In the genomic region with DNA sequence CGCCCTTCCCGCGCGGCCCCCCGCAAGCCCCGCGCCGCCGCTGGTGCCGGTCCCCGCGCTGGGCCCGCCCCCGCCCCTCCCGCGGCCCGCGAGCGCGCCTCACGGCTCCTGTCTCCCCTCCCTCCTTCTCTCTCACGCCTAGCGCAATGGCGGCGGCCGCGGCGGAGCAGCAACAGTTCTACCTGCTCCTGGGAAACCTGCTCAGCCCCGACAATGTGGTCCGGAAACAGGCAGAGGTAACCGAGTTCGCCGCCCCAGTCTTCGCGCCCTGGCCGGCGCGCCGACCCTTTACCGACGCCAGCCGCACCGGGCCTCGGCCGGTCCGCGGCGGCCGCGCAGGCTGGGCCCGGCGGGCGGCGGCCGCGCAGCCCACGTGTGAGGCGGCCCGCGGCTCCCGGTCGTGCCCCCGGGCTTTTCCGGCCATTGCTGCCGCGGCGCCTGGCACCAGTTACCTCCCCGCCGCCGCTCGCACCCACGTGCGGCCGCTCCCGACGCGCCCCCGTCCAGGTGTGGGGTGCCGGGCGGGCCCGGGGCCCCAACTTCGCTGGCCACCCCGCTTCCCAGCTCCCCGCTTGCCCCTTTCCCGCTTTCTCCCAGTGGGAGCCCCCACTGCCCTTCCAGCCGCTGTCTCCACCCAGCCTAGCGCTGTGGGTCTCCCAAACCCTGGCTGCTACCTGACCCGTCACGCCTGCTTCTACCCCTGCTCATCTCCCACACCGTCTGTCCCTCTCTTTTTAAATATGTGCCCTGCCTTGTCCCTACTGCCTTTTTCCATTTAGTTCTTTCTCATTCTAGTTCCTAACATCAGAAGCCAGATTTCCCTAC, we compare ENCODE assay signal across 8 cellular contexts. TPM values are rescaled to one million over a fixed set of nuclear protein-coding genes. Genes with fewer than 3 reads are reported as not detected.
DNase-seq lines count a peak whose midpoint lies in the region; ATAC-seq, FAIRE-seq and TF ChIP-seq lines count a peak whose summit lies in the region.

No MANE protein-coding gene starts in this region.

- peak overlapping the region; percentile 86 for H3K9ac ChIP-seq in keratinocyte (ENCODE audit: control insufficient read depth, extremely low read depth, insufficient read depth, low read length)

- H3K9me3 ChIP-seq in keratinocyte (ENCODE audit: control insufficient read depth, low read depth, low read length) = no peaks in the 10 kb centered on the region

- no peaks in the 10 kb centered on the region for H3K9me1 ChIP-seq in keratinocyte (ENCODE audit: control insufficient read depth, extremely low read depth, insufficient read depth, low read length)

- peaks cover 23% of the 10 kb centered on the region for H3K4me1 ChIP-seq in keratinocyte (ENCODE audit: control insufficient read depth, extremely low read depth, insufficient read depth, low read length)

- dilution Hi-C loops in keratinocyte (cut with MboI; ENCODE audit: extremely low pct_ligation_motif_present, low sequenced_read_pairs) = no loop called here

- H3K79me2 ChIP-seq in keratinocyte (ENCODE audit: control insufficient read depth, insufficient read depth, low read length) = peaks cover 52% of the 10 kb centered on the region

- H3K4me3 ChIP-seq in brain microvascular endothelial cell (ENCODE audit: low read depth, low read length) (peak overlapping the region; percentile 90), keratinocyte (ENCODE audit: control insufficient read depth in 2 of 3, extremely low read depth in 1 of 3, insufficient read depth in 2 of 3, low read depth in 1 of 3, low read length in 3 of 3) (peak overlapping the region; percentile 85 to 99 (median 96))

- H2AFZ ChIP-seq in keratinocyte (ENCODE audit: control insufficient read depth, low read length) = peak overlapping the region; percentile 90

- H3K27ac ChIP-seq in C4-2B (peak overlapping the region; percentile 98), brain microvascular endothelial cell (peak overlapping the region; percentile 76), keratinocyte (ENCODE audit: control insufficient read depth, insufficient read depth, low read length) (peak overlapping the region; percentile 81)

- in situ Hi-C loops in brain microvascular endothelial cell (cut with HindIII; ENCODE audit: low pct_ligation_motif_present, low sequenced_read_pairs) = no loop called here

- peak; percentile 21 for ATAC-seq in GM18861 (IDR thresholded peaks at IDR 0.05; ENCODE audit: unreplicated experiment)
- ATAC-seq in HG03025 (IDR thresholded peaks at IDR 0.05; ENCODE audit: low FRiP score, unreplicated experiment) = peak; percentile 27

- H3K36me3 ChIP-seq in brain microvascular endothelial cell (replicated peaks) = no peaks in the 10 kb centered on the region
- H3K36me3 ChIP-seq in keratinocyte (ENCODE audit: control insufficient read depth in 2 of 2, extremely low read depth in 1 of 2, insufficient read depth in 2 of 2, low read length in 2 of 2) = peaks cover 0 to 8% of the 10 kb centered on the region in 2 experiments

- H3K4me2 ChIP-seq in keratinocyte (ENCODE audit: control insufficient read depth, extremely low read depth, insufficient read depth, low read depth, low read length) = peak overlapping the region; percentile 90

- peaks cover 2% of the 10 kb centered on the region for H4K20me1 ChIP-seq in keratinocyte (ENCODE audit: control insufficient read depth, extremely low read depth, insufficient read depth, low read length)

- H3K27me3 ChIP-seq in brain microvascular endothelial cell (replicated peaks) (no peaks in the 10 kb centered on the region), keratinocyte (ENCODE audit: control insufficient read depth, extremely low read depth, insufficient read depth, low read length) (no peaks in the 10 kb centered on the region)

- DNase-seq in RKO (ENCODE audit: low spot score) (peak; percentile 36), brain microvascular endothelial cell (no peak), keratinocyte (ENCODE audit: low read depth, low spot score) (no peak), D721Med (ENCODE audit: insufficient read length, low spot score) (no peak)
- peak in 3 of 4 experiments; percentile 2 to 79 (median 13) for DNase-seq in stimulated activated CD4-positive, alpha-beta T cell treated with anti-CD3 and anti-CD28 coated beads, Interleukin-1b, Interleukin-23, amount 100 ng/mL, for 24 hours (ENCODE audit: low read depth in 4 of 4, low spot score in 1 of 4)

- FAIRE-seq in keratinocyte (lab: Jason Lieb, UNC) = no peak
- FAIRE-seq in D721Med (lab: Jason Lieb, UNC) = no peak

- TF ChIP-seq CTCF in C4-2B (conservative IDR thresholded peaks at IDR 0.05) (no peak), brain microvascular endothelial cell (IDR thresholded peaks at IDR 0.05; ENCODE audit: low read depth, low read length, missing control alignments) (no peak), keratinocyte (optimal IDR thresholded peaks at IDR 0.05 in 1 of 3, IDR thresholded peaks at IDR 0.05 in 1 of 3, conservative IDR thresholded peaks at IDR 0.05 in 1 of 3; ENCODE audit: extremely low read depth in 1 of 3, insufficient read depth in 2 of 3, low read length in 3 of 3) (no peak), D721Med (IDR thresholded peaks at IDR 0.05; ENCODE audit: insufficient read depth, missing control alignments) (no peak)

RNA-seq across cellular contexts. Expression of a gene that starts 23.3 kb away (rescaled TPM):
- polyA plus RNA-seq in keratinocyte = 88.1 to 130 TPM (median 115 TPM) in 3 replicates
- polyA plus RNA-seq in keratinocyte (2011; ENCODE audit: low read depth) = 70.0 TPM
- polyA plus RNA-seq in keratinocyte (2011; cell fraction: cytosol; rRNA removed) = 72.4 and 129 TPM in 2 replicates
- 103 and 118 TPM in 2 replicates for polyA plus RNA-seq in keratinocyte (2011; cell fraction: nucleus; rRNA removed)
- polyA plus RNA-seq in keratinocyte (2012; ENCODE audit: low replicate concordance) = 55.9 and 89.0 TPM in 2 replicates
- polyA minus RNA-seq in keratinocyte = 72.7 to 200 TPM (median 108 TPM) in 3 replicates
- polyA minus RNA-seq in keratinocyte (2011; cell fraction: cytosol; rRNA and poly(A)+ RNA removed) = 82.5 TPM
- polyA minus RNA-seq in keratinocyte (2011; cell fraction: nucleus; rRNA and poly(A)+ RNA removed) = 67.7 and 129 TPM in 2 replicates

Comparison
In these comparisons a context has a peak if more than half of its experiments do, and no peak if none do; other contexts are left out.
1. DNase-seq: peak in RKO (single experiment) and stimulated activated CD4-positive, alpha-beta T cell treated with anti-CD3 and anti-CD28 coated beads, Interleukin-1b, Interleukin-23, amount 100 ng/mL, for 24 hours (3 of 4); none in brain microvascular endothelial cell (single experiment), keratinocyte (single experiment) and D721Med (single experiment).
2. Peak in every context shown above with its lines, with median percentiles within 50 percentile points of each other: H3K27ac ChIP-seq.